ENCODE assay signal across 8 cellular contexts in genomic region chr12:95003921-95004272, GRCh38. TPM values are rescaled to one million over a fixed set of nuclear protein-coding genes. Genes with fewer than 3 reads are reported as not detected.
DNase-seq lines count a peak whose midpoint lies in the region; ATAC-seq and TF ChIP-seq lines count a peak whose summit lies in the region.

No MANE protein-coding gene starts in this region.

- peaks cover 15 to 24% of the 10 kb centered on the region in 2 donors for H3K36me3 Mint-ChIP-seq in CD14-positive monocyte

- TF ChIP-seq CTCF in CD14-positive monocyte (IDR thresholded peaks at IDR 0.05) (no peak), GM13977 (IDR thresholded peaks at IDR 0.05; ENCODE audit: extremely low read depth, insufficient read depth, missing control alignments) (no peak)

- H3K4me1 Mint-ChIP-seq in CD14-positive monocyte = peaks cover 34% of the 10 kb centered on the region

- H3K4me3 ChIP-seq in muscle layer of duodenum (ENCODE audit: low read depth in 1 of 2, low read length in 2 of 2) = peak overlapping the region; percentile 96 to 98

- H3K27ac ChIP-seq in caudate nucleus (ENCODE audit: low read depth, low read length) (peak overlapping the region; percentile 94), muscle layer of duodenum (ENCODE audit: low read length) (peak overlapping the region; percentile 85)

- in situ Hi-C loops in GM13977 (cut with MboI; ENCODE audit: low pct_unique_long_range_greater_than_20kb, low sequenced_read_pairs, unreplicated experiment) = no loop called here

- peaks cover 3 to 7% of the 10 kb centered on the region in 2 donors for H3K36me3 ChIP-seq in muscle layer of duodenum (ENCODE audit: control insufficient read depth in 1 of 2, insufficient read depth in 2 of 2, low read length in 2 of 2)

- H3K27me3 Mint-ChIP-seq in CD14-positive monocyte (ENCODE audit: low read depth in 3 of 3) = no peaks in the 10 kb centered on the region

- H3K4me3 Mint-ChIP-seq in CD14-positive monocyte = peak overlapping the region; percentile 93 to 97

- H3K27ac Mint-ChIP-seq in CD14-positive monocyte = peak overlapping the region; percentile 91 to 95 (median 93)

- H3K9me3 Mint-ChIP-seq in CD14-positive monocyte = peaks cover 8 to 31% (median 23%) of the 10 kb centered on the region in 7 donors

- H3K9me3 ChIP-seq in muscle layer of duodenum (ENCODE audit: control insufficient read depth in 1 of 2, low read length in 2 of 2) = peaks cover 0 to 5% of the 10 kb centered on the region in 2 donors

- DNase-seq in CD14-positive monocyte (ENCODE audit: low spot score) (no peak), caudate nucleus (lab: John Stamatoyannopoulos, UW) (no peak), OCI-M1 (lab: John Stamatoyannopoulos, UW) (no peak), GM13977 (ENCODE audit: low spot score) (no peak), NCI-H524 (lab: John Stamatoyannopoulos, UW) (no peak)

- no peaks in the 10 kb centered on the region for H3K27me3 ChIP-seq in muscle layer of duodenum (ENCODE audit: low read depth, low read length)

- intact Hi-C loops in CD14-positive monocyte (cut with micrococcal nuclease) = no loop called here

- H3K4me1 ChIP-seq in muscle layer of duodenum (ENCODE audit: control insufficient read depth in 1 of 2, insufficient read depth in 2 of 2, low read length in 2 of 2) = peaks cover 0 to 17% of the 10 kb centered on the region in 2 donors

- peak; percentile 2 for ATAC-seq in HG03354 (IDR thresholded peaks at IDR 0.05; ENCODE audit: poor library complexity, severe bottlenecking, unreplicated experiment)
- ATAC-seq in HG03571 (IDR thresholded peaks at IDR 0.05; ENCODE audit: unreplicated experiment) = no peak

RNA-seq across cellular contexts. Expression of gene NDUFA12, which starts 0.4 kb away (rescaled TPM):
- polyA plus RNA-seq in CD14-positive monocyte = 100 to 1,000 TPM; 286 to 302 TPM
